16 cellular contexts compared by ENCODE assay signal in genomic region chr5:43078956-43079355, GRCh38. TPM values are rescaled to one million over a fixed set of nuclear protein-coding genes. Genes with fewer than 3 reads are reported as not detected.
A peak's percentile ranks its signal among the peaks of the same experiment; 100 is the strongest.
DNase-seq lines count a peak whose midpoint lies in the region; ATAC-seq, FAIRE-seq and TF ChIP-seq lines count a peak whose summit lies in the region.
"Had no signal": no experiment of that assay in that cellular context is flagged by ENCODE, and none has a peak within 500 bp of the region (broad histone marks: within the 10 kb centered on the region; RNA-seq: fewer than 3 reads in every experiment).

No MANE protein-coding gene starts in this region.

- H3K4me1 ChIP-seq in cardiac muscle cell (ENCODE audit: low read depth) (peaks cover 6% of the 10 kb centered on the region), astrocyte (ENCODE audit: insufficient read depth, low read length) (no peaks in the 10 kb centered on the region), hepatocyte (ENCODE audit: insufficient read depth) (peaks cover 7% of the 10 kb centered on the region)

- peaks cover 12% of the 10 kb centered on the region for H3K4me1 Mint-ChIP-seq in astrocyte (ENCODE audit: low read depth, unreplicated experiment)
- H3K4me1 Mint-ChIP-seq in activated CD8-positive, alpha-beta T cell treated with anti-CD3 and anti-CD28 coated beads for 36 hours (ENCODE audit: low read depth): peaks cover 13% of the 10 kb centered on the region

- POLR2A ChIA-PET in activated CD8-positive, alpha-beta T cell treated with anti-CD3 and anti-CD28 coated beads for 36 hours (lab: Charles Lee): no interaction called here

- TF ChIP-seq CTCF in cardiac muscle cell (IDR thresholded peaks at IDR 0.05; ENCODE audit: low read depth, low read length) (no peak), astrocyte (IDR thresholded peaks at IDR 0.05; ENCODE audit: insufficient read depth, low read depth, low read length) (no peak), hepatocyte (IDR thresholded peaks at IDR 0.05; ENCODE audit: poor library complexity) (no peak)
- TF ChIP-seq CTCF in activated CD8-positive, alpha-beta T cell treated with anti-CD3 and anti-CD28 coated beads for 36 hours (IDR thresholded peaks at IDR 0.05): no peak

- no peaks in the 10 kb centered on the region for H3K9me2 ChIP-seq in hepatocyte (replicated peaks; ENCODE audit: insufficient read depth)

- no peaks in the 10 kb centered on the region for H3K9me3 ChIP-seq in cardiac muscle cell (ENCODE audit: low read depth)
- H3K9me3 ChIP-seq in astrocyte (ENCODE audit: insufficient read depth, low read depth, low read length): no peaks in the 10 kb centered on the region
- H3K9me3 ChIP-seq in hepatocyte (ENCODE audit: low read depth): no peaks in the 10 kb centered on the region

- H3K4me3 ChIP-seq in cardiac muscle cell (no peak overlapping the region), astrocyte (ENCODE audit: insufficient read depth, low read depth, low read length) (no peak overlapping the region), hepatocyte (no peak overlapping the region)

- H3K27ac ChIP-seq in cardiac muscle cell: peak overlapping the region; percentile 53
- H3K27ac ChIP-seq in astrocyte (ENCODE audit: low read depth, low read length): no peak overlapping the region
- peak overlapping the region; percentile 74 for H3K27ac ChIP-seq in hepatocyte

- H2AFZ ChIP-seq in astrocyte (ENCODE audit: low read depth, low read length): no peak overlapping the region
- H2AFZ ChIP-seq in hepatocyte: no peak overlapping the region

- FAIRE-seq in astrocyte (lab: Jason Lieb, UNC): peak; percentile 73

- H3K4me2 ChIP-seq in astrocyte (ENCODE audit: low read length): no peak overlapping the region
- no peak overlapping the region for H3K4me2 ChIP-seq in hepatocyte

- ATAC-seq in Right ventricle myocardium inferior (no peak), HG02798 (IDR thresholded peaks at IDR 0.05; ENCODE audit: poor library complexity, unreplicated experiment) (no peak), HG03159 (IDR thresholded peaks at IDR 0.05; ENCODE audit: unreplicated experiment) (no peak)
- no peak for ATAC-seq in activated CD8-positive, alpha-beta T cell treated with anti-CD3 and anti-CD28 coated beads for 36 hours
- ATAC-seq: activated CD8-positive, alpha-beta memory T cell treated with anti-CD3 and anti-CD28 coated beads, Interleukin-2, amount 10 ng/mL, durations not matched to agents 7 days and 5 days; sciatic nerve had no signal

- CTCF ChIA-PET in activated CD8-positive, alpha-beta T cell treated with anti-CD3 and anti-CD28 coated beads for 36 hours (lab: Charles Lee): interaction anchor here (0.9 kb wide), 1 partner anchor 311 kb away, joined by 3 read pairs; no protein-coding TSS in a partner anchor

- H3K27me3 Mint-ChIP-seq in astrocyte (ENCODE audit: low read depth, unreplicated experiment): no peaks in the 10 kb centered on the region
- H3K27me3 Mint-ChIP-seq in activated CD8-positive, alpha-beta T cell treated with anti-CD3 and anti-CD28 coated beads for 36 hours: no peaks in the 10 kb centered on the region
- H3K27me3 Mint-ChIP-seq: activated CD8-positive, alpha-beta memory T cell treated with anti-CD3 and anti-CD28 coated beads, Interleukin-2, amount 10 ng/mL, durations not matched to agents 7 days and 5 days; activated naive CD8-positive, alpha-beta T cell had no signal

- H3K9ac ChIP-seq in astrocyte (ENCODE audit: low read length): no peak overlapping the region

- DNase-seq in cardiac muscle cell (ENCODE audit: low read depth in 1 of 2, low spot score in 1 of 2) (peak; percentile 52 to 89), Right ventricle myocardium inferior (ENCODE audit: missing footprints) (no peak), astrocyte (ENCODE audit: low read depth) (peak; percentile 82), hepatocyte (ENCODE audit: low spot score) (peak; percentile 27), SIG-M5 (lab: John Stamatoyannopoulos, UW) (no peak)
- no peak for DNase-seq in activated CD8-positive, alpha-beta T cell treated with anti-CD3 and anti-CD28 coated beads for 36 hours
- DNase-seq: 8988T; activated CD8-positive, alpha-beta memory T cell treated with anti-CD3 and anti-CD28 coated beads, Interleukin-2, amount 10 ng/mL, durations not matched to agents 7 days and 5 days; DMS153; effector memory CD4-positive, alpha-beta T cell; MM.1S; NCI-H2227 treated with DMSO at 0.1 percent for 48 hours had no signal

- H3K9me3 Mint-ChIP-seq in astrocyte (ENCODE audit: unreplicated experiment): no peaks in the 10 kb centered on the region
- no peaks in the 10 kb centered on the region for H3K9me3 Mint-ChIP-seq in activated CD8-positive, alpha-beta T cell treated with anti-CD3 and anti-CD28 coated beads for 36 hours

- H3K36me3 ChIP-seq in cardiac muscle cell (no peaks in the 10 kb centered on the region), astrocyte (ENCODE audit: insufficient read depth, low read length) (peaks cover 8% of the 10 kb centered on the region), hepatocyte (replicated peaks; ENCODE audit: insufficient read depth, low read depth) (no peaks in the 10 kb centered on the region)

- H4K20me1 ChIP-seq in astrocyte (ENCODE audit: insufficient read depth, low read length) (peaks cover 4% of the 10 kb centered on the region), hepatocyte (ENCODE audit: insufficient read depth, poor library complexity, severe bottlenecking) (no peaks in the 10 kb centered on the region)

- H3K4me3 Mint-ChIP-seq in astrocyte (ENCODE audit: unreplicated experiment): no peak overlapping the region
- H3K4me3 Mint-ChIP-seq in activated CD8-positive, alpha-beta T cell treated with anti-CD3 and anti-CD28 coated beads for 36 hours: no peak overlapping the region
- H3K4me3 Mint-ChIP-seq: activated CD8-positive, alpha-beta memory T cell treated with anti-CD3 and anti-CD28 coated beads, Interleukin-2, amount 10 ng/mL, durations not matched to agents 7 days and 5 days; activated naive CD8-positive, alpha-beta T cell had no signal

- intact Hi-C loops in Right ventricle myocardium inferior (cut with DNase I): no loop called here
- intact Hi-C loops in activated CD8-positive, alpha-beta T cell treated with anti-CD3 and anti-CD28 coated beads for 36 hours (cut with micrococcal nuclease): loop anchor here (10.0 kb wide), 1 partner anchor 316 kb away; no protein-coding TSS in a partner anchor

- peak overlapping the region; percentile 66 for H3K27ac Mint-ChIP-seq in astrocyte (ENCODE audit: unreplicated experiment)
- H3K27ac Mint-ChIP-seq in activated CD8-positive, alpha-beta T cell treated with anti-CD3 and anti-CD28 coated beads for 36 hours: no peak overlapping the region
- H3K27ac Mint-ChIP-seq: activated CD8-positive, alpha-beta memory T cell treated with anti-CD3 and anti-CD28 coated beads, Interleukin-2, amount 10 ng/mL, durations not matched to agents 7 days and 5 days; activated naive CD8-positive, alpha-beta T cell had no signal

- H3K27me3 ChIP-seq in cardiac muscle cell (no peaks in the 10 kb centered on the region), astrocyte (ENCODE audit: insufficient read depth, low read length) (no peaks in the 10 kb centered on the region), hepatocyte (no peaks in the 10 kb centered on the region)

- WGBS in hepatocyte (ENCODE audit: low lambda C conversion rate, missing lambda C conversion rate): 71% methylated on average over 4 of the region's 4 CpGs

- peaks cover 8% of the 10 kb centered on the region for H3K36me3 Mint-ChIP-seq in astrocyte (ENCODE audit: low read depth, unreplicated experiment)
- H3K36me3 Mint-ChIP-seq in activated CD8-positive, alpha-beta T cell treated with anti-CD3 and anti-CD28 coated beads for 36 hours (ENCODE audit: low read depth): peaks cover 22% of the 10 kb centered on the region
- H3K36me3 Mint-ChIP-seq: activated naive CD8-positive, alpha-beta T cell had no signal

- H3K79me2 ChIP-seq in astrocyte (ENCODE audit: insufficient read depth, low read length): peaks cover 14% of the 10 kb centered on the region
- peaks cover 21% of the 10 kb centered on the region for H3K79me2 ChIP-seq in hepatocyte

RNA-seq across cellular contexts. Expression of gene ANXA2R, which starts 38.8 kb away (rescaled TPM):
- total RNA-seq in cardiac muscle cell: 0.32 and 0.63 TPM in 2 replicates
- 0.43 and 0.46 TPM in 2 replicates for polyA plus RNA-seq in cardiac muscle cell
- total RNA-seq in Right ventricle myocardium inferior: 0.84 TPM
- 0.50 and 0.77 TPM in 2 replicates for total RNA-seq in astrocyte
- total RNA-seq in hepatocyte: 0.93 and 4.4 TPM in 2 replicates
- polyA plus RNA-seq in hepatocyte: 3.2 and 4.5 TPM in 2 replicates
- total RNA-seq in activated CD8-positive, alpha-beta T cell treated with anti-CD3 and anti-CD28 coated beads for 36 hours: 10 to 100 TPM in 1 of 2 experiments, 1 to 10 TPM in 1; 8.0 to 10.4 TPM

RNA-seq across cellular contexts. Expression of gene ZNF131, which starts 41.8 kb away (rescaled TPM):
- total RNA-seq in cardiac muscle cell (23.7 and 42.2 TPM in 2 replicates), Right ventricle myocardium inferior (14.6 TPM), astrocyte (25.7 and 28.7 TPM in 2 replicates), hepatocyte (27.9 and 44.7 TPM in 2 replicates)
- polyA plus RNA-seq in cardiac muscle cell (32.2 and 38.5 TPM in 2 replicates), hepatocyte (23.1 and 27.1 TPM in 2 replicates)
- 10 to 100 TPM; 34.8 to 36.6 TPM for total RNA-seq in activated CD8-positive, alpha-beta T cell treated with anti-CD3 and anti-CD28 coated beads for 36 hours

Comparison
In these comparisons a context has a peak if more than half of its experiments do, and no peak if none do; other contexts are left out.
1. DNase-seq: peak in cardiac muscle cell (2 of 2), astrocyte (single experiment) and hepatocyte (single experiment); none in Right ventricle myocardium inferior (single experiment), activated CD8-positive, alpha-beta T cell treated with anti-CD3 and anti-CD28 coated beads for 36 hours (single experiment) and SIG-M5 (single experiment).